In the genomic region with DNA sequence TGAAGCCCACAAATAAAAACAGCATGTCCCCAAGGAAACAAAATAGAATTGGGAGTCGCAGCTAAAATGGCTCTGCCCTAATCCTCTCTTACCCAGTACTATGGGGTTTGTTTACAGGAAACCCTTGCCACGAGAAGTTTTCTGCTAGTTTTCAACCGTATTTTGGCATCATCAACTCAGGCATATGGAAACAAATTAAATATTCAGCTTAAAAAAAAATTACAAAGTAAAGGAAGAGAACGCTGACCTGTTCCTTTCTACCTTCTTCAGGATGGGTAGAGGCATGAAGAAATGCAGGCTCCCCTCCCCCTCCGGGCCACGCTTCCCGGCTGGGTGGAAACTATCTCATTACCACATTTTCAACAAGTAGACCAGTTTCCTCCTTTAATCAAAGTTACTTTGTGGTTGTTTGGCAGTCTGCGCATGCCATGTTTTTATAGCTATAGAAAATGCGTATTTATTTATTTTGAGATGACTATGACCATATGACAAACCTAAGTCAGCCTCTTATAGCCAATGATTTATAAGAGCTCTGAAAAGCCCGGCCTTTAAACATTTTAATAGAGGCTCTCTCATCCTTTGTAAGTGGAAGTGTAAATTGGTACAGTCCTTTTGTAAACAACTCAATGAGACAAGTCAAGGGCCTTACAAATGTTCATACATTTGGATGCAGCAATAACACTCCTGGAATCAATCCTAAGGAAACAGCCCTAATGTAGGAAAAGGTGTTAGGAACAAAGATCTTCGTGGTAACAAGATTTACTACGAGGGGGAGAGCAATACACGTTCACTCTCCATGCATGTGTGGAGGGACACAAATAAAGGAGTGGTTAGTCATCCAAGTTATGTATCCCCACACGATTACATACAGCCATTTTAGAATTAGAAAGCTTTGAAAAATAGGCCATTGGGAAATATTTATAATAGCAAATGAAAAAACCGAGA, we compare ENCODE assay signal across 8 cellular contexts. TPM values are rescaled to one million over a fixed set of nuclear protein-coding genes. Genes with fewer than 3 reads are reported as not detected.
DNase-seq lines count a peak whose midpoint lies in the region; ATAC-seq and TF ChIP-seq lines count a peak whose summit lies in the region.

No MANE protein-coding gene starts in this region.

- H3K36me3 Mint-ChIP-seq in activated CD4-positive, alpha-beta memory T cell treated with anti-CD3 and anti-CD28 coated beads, Interleukin-2, amount 10 ng/mL, durations not matched to agents 7 days and 5 days (ENCODE audit: low read depth): peaks cover 10% of the 10 kb centered on the region

- H3K79me2 ChIP-seq in ACC112 (ENCODE audit: control insufficient read depth, insufficient read depth, low read length, unreplicated experiment): no peaks in the 10 kb centered on the region

- peaks cover 37% of the 10 kb centered on the region for H3K4me1 Mint-ChIP-seq in activated CD4-positive, alpha-beta memory T cell treated with anti-CD3 and anti-CD28 coated beads, Interleukin-2, amount 10 ng/mL, durations not matched to agents 7 days and 5 days

- DNase-seq in NCI-H2196 treated with DMSO at 0.1 percent for 48 hours (lab: John Stamatoyannopoulos, UW; ENCODE audit: unreplicated experiment) (peak; percentile 40), erythroblast (lab: John Stamatoyannopoulos, UW) (peak; percentile 68 to 73), HPDE6-E6E7 (ENCODE audit: extremely low spot score) (no peak)
- DNase-seq in activated CD4-positive, alpha-beta memory T cell treated with anti-CD3 and anti-CD28 coated beads, Interleukin-2, amount 10 ng/mL, durations not matched to agents 7 days and 5 days: peak; percentile 84

- H3K27me3 ChIP-seq in ACC112 (ENCODE audit: insufficient read depth, low read length) (no peaks in the 10 kb centered on the region), rectal smooth muscle tissue (ENCODE audit: control insufficient read depth, insufficient read depth, low read length) (no peaks in the 10 kb centered on the region)

- peak; percentile 62 for TF ChIP-seq POLR2A in erythroblast (IDR thresholded peaks at IDR 0.05; ENCODE audit: low read length)

- H3K27ac ChIP-seq in ACC112 (ENCODE audit: low read depth, low read length) (peak overlapping the region; percentile 16), rectal smooth muscle tissue (ENCODE audit: low read depth, low read length) (peak overlapping the region; percentile 1)

- no peaks in the 10 kb centered on the region for H3K36me3 ChIP-seq in ACC112 (ENCODE audit: insufficient read depth, low read length)
- no peaks in the 10 kb centered on the region for H3K36me3 ChIP-seq in rectal smooth muscle tissue (ENCODE audit: control insufficient read depth, insufficient read depth, low read length)

- peak overlapping the region; percentile 80 for H3K4me3 Mint-ChIP-seq in activated CD4-positive, alpha-beta memory T cell treated with anti-CD3 and anti-CD28 coated beads, Interleukin-2, amount 10 ng/mL, durations not matched to agents 7 days and 5 days

- no peaks in the 10 kb centered on the region for H3K27me3 Mint-ChIP-seq in activated CD4-positive, alpha-beta memory T cell treated with anti-CD3 and anti-CD28 coated beads, Interleukin-2, amount 10 ng/mL, durations not matched to agents 7 days and 5 days

- no peaks in the 10 kb centered on the region for H3K9me3 Mint-ChIP-seq in activated CD4-positive, alpha-beta memory T cell treated with anti-CD3 and anti-CD28 coated beads, Interleukin-2, amount 10 ng/mL, durations not matched to agents 7 days and 5 days

- ATAC-seq in GM21723 (IDR thresholded peaks at IDR 0.05; ENCODE audit: unreplicated experiment) (peak; percentile 42), HG03439 (IDR thresholded peaks at IDR 0.05; ENCODE audit: unreplicated experiment) (no peak)

- POLR2A ChIA-PET in activated CD4-positive, alpha-beta memory T cell treated with anti-CD3 and anti-CD28 coated beads, Interleukin-2, amount 10 ng/mL, durations not matched to agents 7 days and 5 days (lab: Charles Lee): interaction anchor here (0.7 to 4.9 kb wide), 37 partner anchors 12 to 330 kb away, joined by 3 to 115 read pairs (median 4); a partner anchor contains a TSS

- CTCF ChIA-PET in activated CD4-positive, alpha-beta memory T cell treated with anti-CD3 and anti-CD28 coated beads, Interleukin-2, amount 10 ng/mL, durations not matched to agents 7 days and 5 days (lab: Charles Lee): interaction anchor here (0.6 to 3.0 kb wide), 21 partner anchors 13 to 454 kb away, joined by 3 to 26 read pairs (median 4); a partner anchor contains a TSS

- peak overlapping the region; percentile 93 for H3K27ac Mint-ChIP-seq in activated CD4-positive, alpha-beta memory T cell treated with anti-CD3 and anti-CD28 coated beads, Interleukin-2, amount 10 ng/mL, durations not matched to agents 7 days and 5 days

- H3K4me1 ChIP-seq in ACC112 (ENCODE audit: control insufficient read depth, insufficient read depth, low read length, unreplicated experiment) (peaks cover 28% of the 10 kb centered on the region), rectal smooth muscle tissue (ENCODE audit: control insufficient read depth, insufficient read depth, low read length) (no peaks in the 10 kb centered on the region)

- H2AFZ ChIP-seq in ACC112 (ENCODE audit: low read length, unreplicated experiment): peak overlapping the region; percentile 88

- H3K4me3 ChIP-seq in ACC112 (ENCODE audit: low read depth, low read length) (no peak overlapping the region), rectal smooth muscle tissue (ENCODE audit: low read length) (peak overlapping the region; percentile 30)

- H3K9ac ChIP-seq in rectal smooth muscle tissue (ENCODE audit: low read length): no peak overlapping the region

RNA-seq across cellular contexts. Expression of a gene that starts 16.1 kb away (rescaled TPM):
- 10 to 100 TPM; 89.5 to 90.4 TPM for total RNA-seq in activated CD4-positive, alpha-beta memory T cell treated with anti-CD3 and anti-CD28 coated beads, Interleukin-2, amount 10 ng/mL, durations not matched to agents 7 days and 5 days
